Comparison of ENCODE assay signal across 14 cellular contexts in genomic region chr2:152396051-152396511, GRCh38.
DNase-seq lines count a peak whose midpoint lies in the region; ATAC-seq and TF ChIP-seq lines count a peak whose summit lies in the region.
"Had no signal": no experiment of that assay in that cellular context is flagged by ENCODE, and none has a peak within 500 bp of the region (broad histone marks: within the 10 kb centered on the region; RNA-seq: fewer than 3 reads in every experiment).

No MANE protein-coding gene starts in this region.

- H4K5ac ChIP-seq in IMR-90 (ENCODE audit: low read depth, low read length): 0 out of 2 replicates have a peak overlapping the region, but pooled peaks have one; percentile 31

- H3K4me1 ChIP-seq in IMR-90 (ENCODE audit: control insufficient read depth, insufficient read depth, low read length): peaks cover 3% of the 10 kb centered on the region; the same call in 1 of the 2 replicates
- H3K4me1 ChIP-seq in tibial nerve: peaks cover 0 to 88% (median 22%) of the 10 kb centered on the region in 4 donors
- H3K4me1 ChIP-seq: colonic mucosa had no signal

- no peak overlapping the region for H2BK120ac ChIP-seq in IMR-90 (ENCODE audit: low read depth, low read length)

- H3K4me1 Mint-ChIP-seq in nephron: peaks cover 46% of the 10 kb centered on the region
- no peaks in the 10 kb centered on the region for H3K4me1 Mint-ChIP-seq in natural killer cell

- H3K36me3 ChIP-seq in IMR-90 (ENCODE audit: control insufficient read depth, insufficient read depth, low read length) (no peaks in the 10 kb centered on the region), tibial nerve (no peaks in the 10 kb centered on the region)
- H3K36me3 ChIP-seq: colonic mucosa had no signal

- H4K8ac ChIP-seq in IMR-90 (ENCODE audit: low read depth in 2 of 2, low read length in 2 of 2): no peak overlapping the region

- no TSS peak for BruUV-seq in IMR-90 (replicated peaks; lab: Mats Ljungman, UMichigan)

- H2BK20ac ChIP-seq in IMR-90 (ENCODE audit: low read depth, low read length): peak overlapping the region; percentile 64; the same call in 1 of the 2 replicates

- H3K14ac ChIP-seq in IMR-90 (replicated peaks; ENCODE audit: low read depth, low read length): peak overlapping the region; percentile 10; the same call in 1 of the 2 replicates

- no peaks in the 10 kb centered on the region for H4K20me1 ChIP-seq in IMR-90 (ENCODE audit: insufficient read depth, low read length)

- H3K27me3 ChIP-seq in IMR-90 (ENCODE audit: control insufficient read depth, insufficient read depth, low read length): no peaks in the 10 kb centered on the region
- H3K27me3 ChIP-seq in tibial nerve: no peaks in the 10 kb centered on the region
- H3K27me3 ChIP-seq: colonic mucosa had no signal

- no peak overlapping the region for H4K91ac ChIP-seq in IMR-90 (ENCODE audit: insufficient read depth, low read depth, low read length)

- in situ Hi-C loops in IMR-90 (cut with MboI; ENCODE audit: low sequenced_read_pairs): no loop called here

- no peak for TF ChIP-seq RAD21 in IMR-90 (IDR thresholded peaks at IDR 0.05; ENCODE audit: low read length)

- CTCF ChIA-PET in IMR-90 (lab: Yijun Ruan, JAX): no interaction called here

- intact Hi-C loops in IMR-90 (cut with micrococcal nuclease) (no loop called here), natural killer cell (cut with micrococcal nuclease) (no loop called here)

- no peak overlapping the region for H3K56ac ChIP-seq in IMR-90 (ENCODE audit: extremely low read depth, insufficient read depth, low read length)

- no peak overlapping the region for H2BK15ac ChIP-seq in IMR-90 (ENCODE audit: low read depth, low read length)

- H3K9me3 Mint-ChIP-seq in nephron (no peaks in the 10 kb centered on the region), natural killer cell (no peaks in the 10 kb centered on the region)

- peak overlapping the region; percentile 56 for H3K4me2 ChIP-seq in IMR-90 (ENCODE audit: low read depth, low read length)

- no peak for TF ChIP-seq EP300 in tibial nerve (IDR thresholded peaks at IDR 0.05)

- H3K9me3 ChIP-seq in IMR-90 (ENCODE audit: control insufficient read depth, insufficient read depth, low read length): no peaks in the 10 kb centered on the region
- no peaks in the 10 kb centered on the region for H3K9me3 ChIP-seq in tibial nerve
- H3K9me3 ChIP-seq: colonic mucosa had no signal

- H3K27ac ChIP-seq in IMR-90 (ENCODE audit: insufficient read depth, low read length) (no peak overlapping the region), tibial nerve (peak overlapping the region; percentile 23 to 86 (median 70))
- H3K27ac ChIP-seq: colonic mucosa had no signal

- peak; percentile 12 for DNase-seq in IMR-90
- peak; percentile 56 for DNase-seq in fibroblast of mammary gland (ENCODE audit: low read depth)
- DNase-seq in tibial nerve (ENCODE audit: low spot score in 2 of 2): no peak
- DNase-seq in natural killer cell: no peak
- DNase-seq in stimulated activated naive CD4-positive, alpha-beta T cell (lab: John Stamatoyannopoulos, UW): no peak
- DNase-seq: activated CD4-positive, alpha-beta T cell treated with anti-CD3 and anti-CD28 coated beads, Interleukin-2, amount 50 U/mL, for 1 hour; activated effector memory CD4-positive, alpha-beta T cell treated with anti-CD3 and anti-CD28 coated beads, Interleukin-2, amount 50 U/mL, for 16 hours; colonic mucosa; mammary epithelial cell; NCI-H187 treated with DMSO at 0.1 percent for 48 hours had no signal

- H3K79me1 ChIP-seq in IMR-90 (ENCODE audit: low read depth in 1 of 2, low read length in 2 of 2): peaks cover 21% of the 10 kb centered on the region in 2 experiments; a peak in 3 of 4 replicates

- H3K4me3 Mint-ChIP-seq in nephron: peak overlapping the region in 1 of 3 experiments; percentile 34
- no peak overlapping the region for H3K4me3 Mint-ChIP-seq in natural killer cell

- H3K4me3 ChIP-seq in IMR-90 (ENCODE audit: insufficient read depth, low read depth, low read length) (no peak overlapping the region), fibroblast of mammary gland (ENCODE audit: control insufficient read depth, low read depth, low read length) (peak overlapping the region; percentile 15), tibial nerve (peak overlapping the region; percentile 4 to 44 (median 10))
- H3K4me3 ChIP-seq: colonic mucosa, K562 had no signal

- H3K27me3 Mint-ChIP-seq in nephron (ENCODE audit: low read depth): peaks cover 3% of the 10 kb centered on the region
- peaks cover 9 to 17% of the 10 kb centered on the region in 2 donors for H3K27me3 Mint-ChIP-seq in natural killer cell (ENCODE audit: low read depth in 2 of 2)

- H2AK5ac ChIP-seq in IMR-90 (ENCODE audit: low read depth, low read length): no peak overlapping the region

- WGBS in IMR-90 (ENCODE audit: extremely low coverage in 2 of 2, insufficient read length in 1 of 2), 2 experiments: no CpG with 5 or more reads among the region's 4 CpGs
- WGBS in tibial nerve, 2 donors: 12 to 23% methylated on average over 4 of the region's 4 CpGs

- no peak overlapping the region for H3K4ac ChIP-seq in IMR-90 (ENCODE audit: low read depth, low read length)

- H3K36me3 Mint-ChIP-seq in nephron (ENCODE audit: low read depth) (no peaks in the 10 kb centered on the region), natural killer cell (no peaks in the 10 kb centered on the region)

- no peak overlapping the region for H2AFZ ChIP-seq in IMR-90 (replicated peaks; ENCODE audit: low read length, poor library complexity)

- H3K18ac ChIP-seq in IMR-90 (ENCODE audit: low read depth, low read length): peak overlapping the region; percentile 16; the same call in 1 of the 2 replicates

- no peak overlapping the region for H3K23ac ChIP-seq in IMR-90 (ENCODE audit: low read depth, low read length)

- POLR2A ChIA-PET in IMR-90 (lab: Charles Lee; ENCODE audit: unreplicated experiment): no interaction called here

- TF ChIP-seq CTCF in IMR-90 (conservative IDR thresholded peaks at IDR 0.05; ENCODE audit: low read depth, low read length) (no peak), fibroblast of mammary gland (conservative IDR thresholded peaks at IDR 0.05; ENCODE audit: control insufficient read depth, insufficient read depth, low read depth, low read length) (no peak), nephron (IDR thresholded peaks at IDR 0.05; ENCODE audit: unreplicated experiment in 3 of 3) (no peak), tibial nerve (IDR thresholded peaks at IDR 0.05) (no peak), natural killer cell (IDR thresholded peaks at IDR 0.05) (no peak)

- TF ChIP-seq POLR2A in IMR-90 (IDR thresholded peaks at IDR 0.05; ENCODE audit: low read depth, low read length) (no peak), tibial nerve (IDR thresholded peaks at IDR 0.05) (no peak)

- H3K9me1 ChIP-seq in IMR-90 (ENCODE audit: insufficient read depth, low read length): no peaks in the 10 kb centered on the region

- H3K27ac Mint-ChIP-seq in nephron (peak overlapping the region; percentile 2 to 31 (median 26)), natural killer cell (no peak overlapping the region)

- no peak overlapping the region for H2AK9ac ChIP-seq in IMR-90 (replicated peaks; ENCODE audit: low read depth, low read length, poor library complexity)

- H2BK5ac ChIP-seq in IMR-90 (ENCODE audit: low read depth, low read length, poor library complexity, severe bottlenecking): no peak overlapping the region

- dilution Hi-C loops in IMR-90 (cut with HindIII; ENCODE audit: low sequenced_read_pairs, unreplicated experiment): no loop called here

- H3K9ac ChIP-seq in IMR-90 (ENCODE audit: low read depth, low read length): no peak overlapping the region

- ATAC-seq in IMR-90 (ENCODE audit: low read depth) (no peak; the same call in 1 of the 2 replicates), GM19395 (IDR thresholded peaks at IDR 0.05; ENCODE audit: unreplicated experiment) (no peak), natural killer cell (no peak), GM21737 (IDR thresholded peaks at IDR 0.05; ENCODE audit: unreplicated experiment) (no peak)
- ATAC-seq: K562 had no signal

TF ChIP-seq in IMR-90, 13 proteins besides CTCF, POLR2A, EP300 and RAD21:
- TF ChIP-seq BHLHE40 (IDR thresholded peaks at IDR 0.05; ENCODE audit: low read depth, low read length) (no peak), SMC3 (IDR thresholded peaks at IDR 0.05; ENCODE audit: low read depth, low read length) (no peak), USF2 (IDR thresholded peaks at IDR 0.05; ENCODE audit: low read depth, low read length) (no peak), RCOR1 (IDR thresholded peaks at IDR 0.05; ENCODE audit: insufficient replicate concordance, low read length) (no peak), FOS (IDR thresholded peaks at IDR 0.05; ENCODE audit: low read depth, low read length) (no peak), CHD1 (IDR thresholded peaks at IDR 0.05; ENCODE audit: low read depth, low read length) (no peak), CEBPB (IDR thresholded peaks at IDR 0.05; ENCODE audit: low read depth, low read length) (no peak), ELK1 (IDR thresholded peaks at IDR 0.05; ENCODE audit: borderline replicate concordance, low read depth, low read length) (no peak), RFX5 (IDR thresholded peaks at IDR 0.05; ENCODE audit: low read depth, low read length) (no peak), MAFK (IDR thresholded peaks at IDR 0.05; ENCODE audit: low read depth, low read length) (no peak), NFE2L2 (IDR thresholded peaks at IDR 0.05; ENCODE audit: low read depth, low read length) (no peak), MAZ (IDR thresholded peaks at IDR 0.05; ENCODE audit: borderline replicate concordance, low read depth, low read length) (no peak), MXI1 (IDR thresholded peaks at IDR 0.05; ENCODE audit: borderline replicate concordance, low read depth, low read length) (no peak)

Comparison
In these comparisons a context has a peak if more than half of its experiments do, and no peak if none do; other contexts are left out.
1. DNase-seq: peak in IMR-90 (single experiment) and fibroblast of mammary gland (single experiment); none in tibial nerve (0 of 2), natural killer cell (single experiment) and stimulated activated naive CD4-positive, alpha-beta T cell (0 of 6).
2. H3K27ac Mint-ChIP-seq: peak in nephron (3 of 3); none in natural killer cell (0 of 2).